8 cellular contexts compared by ENCODE assay signal in genomic region chr7:100088621-100089457, GRCh38. TPM values are rescaled to one million over a fixed set of nuclear protein-coding genes. Genes with fewer than 3 reads are reported as not detected.
DNase-seq lines count a peak whose midpoint lies in the region; ATAC-seq, FAIRE-seq and TF ChIP-seq lines count a peak whose summit lies in the region.

Gene COPS6, plus strand, starts transcription at chr7:100088969. Its CDS starts 22 bp downstream, at chr7:100088991.

- peak; percentile 52 for DNase-seq in DMS53 treated with DMSO at 0.1 percent for 48 hours (lab: John Stamatoyannopoulos, UW; ENCODE audit: unreplicated experiment)
- peak; percentile 67 for DNase-seq in HEK293T (ENCODE audit: extremely low spot score)
- peak; percentile 82 for DNase-seq in NCI-H2196 (lab: John Stamatoyannopoulos, UW; ENCODE audit: unreplicated experiment)
- DNase-seq in activated CD4-positive, alpha-beta T cell treated with anti-CD3 and anti-CD28 coated beads for 1 hour = peak; percentile 75
- peak; percentile 89 for DNase-seq in cerebellum (ENCODE audit: low spot score)
- DNase-seq in kidney = peak; percentile 94
- DNase-seq in stimulated activated CD4-positive, alpha-beta T cell treated with anti-CD3 and anti-CD28 coated beads, Interleukin-15, amount 100 ng/mL, for 1 hour (ENCODE audit: low read depth in 1 of 2, low spot score in 1 of 2) = peak; percentile 76 to 87

- peak within 1 kb of the TSS; percentile 78 to 98 for H3K4me3 ChIP-seq in kidney (ENCODE audit: low read length in 2 of 2)

- POLR2A ChIA-PET in HEK293T (lab: Yijun Ruan, JAX) = interaction anchor here (0.6 to 3.9 kb wide), 3 partner anchors 12 to 80 kb away, joined by 3 to 100 read pairs (median 4); partner anchors contain the start of genes AP4M1, GAL3ST4 and MCM7

- no peak for FAIRE-seq in kidney (lab: Jason Lieb, UNC)

- intact Hi-C loops in kidney (cut with DNase I) = no loop called here

- H3K4me1 ChIP-seq in kidney (ENCODE audit: control insufficient read depth in 1 of 2, insufficient read depth in 1 of 2, low read depth in 1 of 2, low read length in 2 of 2) = peaks cover 4 to 7% of the 10 kb centered on the region in 2 donors

- no peak for TF ChIP-seq CTCF in kidney (IDR thresholded peaks at IDR 0.05; ENCODE audit: borderline replicate concordance, extremely low read depth, insufficient read depth)

- H3K36me3 ChIP-seq in kidney (ENCODE audit: control insufficient read depth in 1 of 2, insufficient read depth in 2 of 2, low read length in 2 of 2) = peaks cover 29 to 31% of the 10 kb centered on the region in 2 donors

- CTCF ChIA-PET in HEK293T (lab: Yijun Ruan, JAX) = no interaction called here

- no peaks in the 10 kb centered on the region for H3K9me3 ChIP-seq in kidney (ENCODE audit: control insufficient read depth in 1 of 2, low read length in 2 of 2)

- peak within 1 kb of the TSS; percentile 88 to 92 for H3K27ac ChIP-seq in kidney (ENCODE audit: low read depth in 2 of 2, low read length in 2 of 2)

- ATAC-seq in HG02870 (IDR thresholded peaks at IDR 0.05; ENCODE audit: unreplicated experiment) = no peak

- H3K9ac ChIP-seq in kidney (ENCODE audit: low read length in 2 of 2) = peak within 1 kb of the TSS; percentile 77 to 86

TF ChIP-seq in HEK293T, 16 proteins besides CTCF, POLR2A, EP300 and RAD21:
- TF ChIP-seq L3MBTL2 (conservative IDR thresholded peaks at IDR 0.05) (peak; percentile 85), SP1 (IDR thresholded peaks at IDR 0.05) (no peak; the same call in 1 of the 2 replicates)

RNA-seq across cellular contexts. Expression of gene COPS6, which starts in this region (rescaled TPM):
- 28.8 TPM for total RNA-seq in cerebellum
- 89.1 TPM for total RNA-seq in kidney
- 166 TPM for polyA plus RNA-seq in kidney (ENCODE audit: insufficient read depth, low read depth, low replicate concordance)
